In genomic region chr3:55481067-55481917, GRCh38 we compare ENCODE assay signal across 9 cellular contexts. TPM values are rescaled to one million over a fixed set of nuclear protein-coding genes. Genes with fewer than 3 reads are reported as not detected.
A peak's percentile ranks its signal among the peaks of the same experiment; 100 is the strongest.
DNase-seq lines count a peak whose midpoint lies in the region; ATAC-seq and TF ChIP-seq lines count a peak whose summit lies in the region.
"Had no signal": no experiment of that assay in that cellular context is flagged by ENCODE, and none has a peak within 500 bp of the region (broad histone marks: within the 10 kb centered on the region; RNA-seq: fewer than 3 reads in every experiment).

No MANE protein-coding gene starts in this region.

- H3K27me3 ChIP-seq in SJSA1 (replicated peaks), result no peaks in the 10 kb centered on the region
- no peaks in the 10 kb centered on the region for H3K27me3 ChIP-seq in foreskin keratinocyte
- no peaks in the 10 kb centered on the region for H3K27me3 ChIP-seq in SJCRH30

- in situ Hi-C loops in GM13976 (cut with MboI; ENCODE audit: low sequenced_read_pairs, unreplicated experiment), result loop anchor here (10.0 to 25.0 kb wide), 2 partner anchors 244 to 781 kb away; no protein-coding TSS in a partner anchor

- peaks cover 21% of the 10 kb centered on the region for H3K4me1 ChIP-seq in SJSA1 (replicated peaks)
- H3K4me1 ChIP-seq in foreskin keratinocyte, result peaks cover 20% of the 10 kb centered on the region
- no peaks in the 10 kb centered on the region for H3K4me1 ChIP-seq in SJCRH30

- H3K27ac ChIP-seq in SJSA1, result no peak overlapping the region
- H3K27ac ChIP-seq in foreskin keratinocyte, result peak overlapping the region; percentile 47
- H3K27ac ChIP-seq in SJCRH30, result no peak overlapping the region
- H3K27ac ChIP-seq: SK-N-MC had no signal

- TF ChIP-seq CTCF in foreskin keratinocyte (conservative IDR thresholded peaks at IDR 0.05), result peak; percentile 16
- no peak for TF ChIP-seq CTCF in omental fat pad (IDR thresholded peaks at IDR 0.05)
- no peak for TF ChIP-seq CTCF in GM13976 (IDR thresholded peaks at IDR 0.05; ENCODE audit: borderline replicate concordance, control extremely low read depth, extremely low read depth, insufficient read depth, missing control alignments)

- ATAC-seq in foreskin keratinocyte (peak; percentile 17), omental fat pad (ENCODE audit: low FRiP score) (peak; percentile 57), GM21786 (IDR thresholded peaks at IDR 0.05; ENCODE audit: unreplicated experiment) (no peak), GM18520 (IDR thresholded peaks at IDR 0.05; ENCODE audit: unreplicated experiment) (no peak)

- DNase-seq in AG20443 (ENCODE audit: low spot score), result peak; percentile 86
- DNase-seq in SJSA1 (ENCODE audit: low read depth in 1 of 2, low spot score in 2 of 2), result no peak
- peak; percentile 31 to 33 for DNase-seq in foreskin keratinocyte
- no peak for DNase-seq in omental fat pad (ENCODE audit: low spot score)
- no peak for DNase-seq in GM13976 (ENCODE audit: low spot score)
- no peak for DNase-seq in SJCRH30

- peaks cover 46% of the 10 kb centered on the region for H3K36me3 ChIP-seq in SJSA1
- peaks cover 56% of the 10 kb centered on the region for H3K36me3 ChIP-seq in SJCRH30

- H3K4me3 ChIP-seq in SJSA1 (peak overlapping the region; percentile 31), SJCRH30 (no peak overlapping the region)
- H3K4me3 ChIP-seq: SK-N-MC had no signal

- no peaks in the 10 kb centered on the region for H3K9me3 ChIP-seq in SJSA1 (replicated peaks)
- H3K9me3 ChIP-seq in SJCRH30 (replicated peaks), result no peaks in the 10 kb centered on the region

RNA-seq across cellular contexts. Expression of gene WNT5A, which starts 5.8 kb away (rescaled TPM):
- 18.6 and 18.8 TPM in 2 replicates for total RNA-seq in SJSA1 (2014; rRNA removed; shearing (Covaris generic))
- total RNA-seq in foreskin keratinocyte (13.5 and 19.6 TPM in 2 replicates), omental fat pad (10 to 100 TPM in 2 of 4 donors, 1 to 10 TPM in 2; 2.5 to 52.0 (median 7.3) TPM)
- 4.0 and 4.9 TPM in 2 replicates for polyA plus RNA-seq in foreskin keratinocyte
- 33.1 and 34.6 TPM in 2 replicates for total RNA-seq in SJCRH30 (2014; rRNA removed; shearing (Covaris generic))

Comparison
In these comparisons a context has a peak if more than half of its experiments do, and no peak if none do; other contexts are left out.
1. DNase-seq: peak in AG20443 (single experiment) and foreskin keratinocyte (2 of 2); none in SJSA1 (0 of 2), omental fat pad (single experiment), GM13976 (single experiment) and SJCRH30 (0 of 2).
2. ATAC-seq: peak in foreskin keratinocyte (single experiment) and omental fat pad (single experiment); none in GM21786 (single experiment) and GM18520 (single experiment).